1 cellular context compared by ENCODE assay signal in genomic region chr2:168456526-168457176, GRCh38.
TF ChIP-seq lines count a peak whose summit lies in the region.

No MANE protein-coding gene starts in this region.

TF ChIP-seq in HepG2, 621 proteins besides CTCF, POLR2A, EP300 and RAD21 (continued from another document and continues in another):
- TF ChIP-seq AFF4 (CRISPR knock-in tag; IDR thresholded peaks at IDR 0.05) (no peak), MLLT10 (CRISPR knock-in tag; IDR thresholded peaks at IDR 0.05) (no peak), NFAT5 (CRISPR knock-in tag; IDR thresholded peaks at IDR 0.05) (no peak; the same call in 1 of the 2 replicates), ZNF589 (CRISPR knock-in tag; conservative IDR thresholded peaks at IDR 0.05) (no peak), RORA (CRISPR knock-in tag; IDR thresholded peaks at IDR 0.05) (no peak), SP2 (CRISPR knock-in tag; IDR thresholded peaks at IDR 0.05) (peak; percentile 57), ZNF512B (CRISPR knock-in tag; IDR thresholded peaks at IDR 0.05; ENCODE audit: borderline replicate concordance) (0 out of 2 replicates have a peak, but pooled peaks have one; percentile 89), HOXA9 (CRISPR knock-in tag; IDR thresholded peaks at IDR 0.05; ENCODE audit: borderline replicate concordance) (no peak), NFYB (CRISPR knock-in tag; IDR thresholded peaks at IDR 0.05) (no peak), MED13 (CRISPR knock-in tag; IDR thresholded peaks at IDR 0.05) (no peak), ZNF800 (CRISPR knock-in tag; IDR thresholded peaks at IDR 0.05) (peak; percentile 86), MNT (IDR thresholded peaks at IDR 0.05) (no peak), ZNF776 (CRISPR knock-in tag; IDR thresholded peaks at IDR 0.05) (no peak), ZNF354B (CRISPR knock-in tag; IDR thresholded peaks at IDR 0.05) (no peak), GTF3A (CRISPR knock-in tag; conservative IDR thresholded peaks at IDR 0.05) (no peak), EEA1 (CRISPR knock-in tag; IDR thresholded peaks at IDR 0.05; ENCODE audit: borderline replicate concordance) (peak; percentile 72; the same call in 1 of the 2 replicates), ZHX1 (CRISPR knock-in tag; IDR thresholded peaks at IDR 0.05; ENCODE audit: low read depth) (no peak), ZUFSP (CRISPR knock-in tag; IDR thresholded peaks at IDR 0.05; ENCODE audit: borderline replicate concordance) (no peak), ZNF792 (CRISPR knock-in tag; IDR thresholded peaks at IDR 0.05) (peak; percentile 35; the same call in 1 of the 2 replicates), CREB3 (CRISPR knock-in tag; IDR thresholded peaks at IDR 0.05) (no peak), RAD51 (IDR thresholded peaks at IDR 0.05; ENCODE audit: borderline replicate concordance) (no peak), ZNF33B (CRISPR knock-in tag; IDR thresholded peaks at IDR 0.05) (no peak), ARID3A (IDR thresholded peaks at IDR 0.05; ENCODE audit: low read depth, low read length) (no peak), SOX13 (IDR thresholded peaks at IDR 0.05) (no peak), SOX13 (CRISPR knock-in tag; conservative IDR thresholded peaks at IDR 0.05 in 1 of 2, IDR thresholded peaks at IDR 0.05 in 1 of 2) (peak in 1 of 2 experiments; percentile 32; a peak in 1 of 4 replicates), ZNF138 (CRISPR knock-in tag; IDR thresholded peaks at IDR 0.05; ENCODE audit: low read depth) (no peak), ZNF549 (CRISPR knock-in tag; IDR thresholded peaks at IDR 0.05) (no peak), NCOA1 (CRISPR knock-in tag; IDR thresholded peaks at IDR 0.05) (peak; percentile 82; the same call in 1 of the 2 replicates), ZNF205 (CRISPR knock-in tag; IDR thresholded peaks at IDR 0.05) (no peak), KDM4B (CRISPR knock-in tag; IDR thresholded peaks at IDR 0.05) (no peak), ZNF740 (CRISPR knock-in tag; IDR thresholded peaks at IDR 0.05) (no peak)
